In the genomic region with DNA sequence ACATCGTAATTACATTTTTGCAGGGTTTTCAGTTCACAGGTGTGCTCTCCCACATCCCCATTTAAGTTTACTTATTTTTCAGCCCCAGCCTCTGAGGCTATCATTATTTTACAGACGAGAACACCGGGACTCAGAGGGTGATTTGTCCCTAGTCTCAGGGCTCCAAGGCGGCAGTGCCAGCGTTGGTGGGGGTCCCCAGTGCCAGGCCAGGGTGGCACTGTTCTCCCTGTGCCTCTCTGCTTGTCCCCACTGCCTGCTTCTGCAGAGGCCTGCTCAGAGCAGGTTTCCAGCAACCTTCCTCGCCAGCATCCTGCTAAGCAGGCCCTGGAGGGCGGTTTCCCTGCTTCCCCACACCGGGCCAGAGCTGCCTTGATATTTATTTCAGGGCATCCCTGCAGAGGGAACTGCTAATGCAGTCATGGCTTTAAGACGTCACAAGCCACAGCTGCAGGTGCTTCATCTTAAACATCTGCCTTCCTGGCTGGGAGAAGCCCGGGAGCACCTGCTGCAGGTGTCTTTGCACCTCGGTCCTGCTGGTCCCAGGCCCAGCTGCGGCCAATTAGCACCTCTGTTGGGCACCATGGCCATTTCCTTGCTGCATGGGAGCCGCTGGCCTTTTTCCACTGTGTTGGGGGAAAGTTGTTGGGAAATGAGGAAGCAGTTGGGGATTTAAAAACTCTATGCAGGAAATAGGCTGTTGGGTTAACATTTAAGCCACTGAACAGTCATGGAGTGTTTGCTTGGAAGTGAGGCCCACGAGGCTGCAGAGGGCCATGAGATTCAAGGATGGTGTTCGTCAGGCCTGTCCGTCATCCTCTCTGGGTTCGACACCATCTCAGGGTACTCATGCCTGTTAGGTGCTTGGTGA, we compare ENCODE assay signal across 1 cellular context.
A peak's percentile ranks its signal among the peaks of the same experiment; 100 is the strongest.
TF ChIP-seq lines count a peak whose summit lies in the region.

No MANE protein-coding gene starts in this region.

TF ChIP-seq in HepG2, 621 proteins besides CTCF, POLR2A, EP300 and RAD21 (continues in another document):
- TF ChIP-seq TBX3 (IDR thresholded peaks at IDR 0.05; ENCODE audit: borderline replicate concordance), result no peak
- peak; percentile 71 for TF ChIP-seq ZNF770 (CRISPR knock-in tag; IDR thresholded peaks at IDR 0.05)
- TF ChIP-seq ZNF616 (CRISPR knock-in tag; IDR thresholded peaks at IDR 0.05; ENCODE audit: low read depth), result peak; percentile 17; the same call in 1 of the 2 replicates
- TF ChIP-seq MEIS2 (CRISPR knock-in tag; IDR thresholded peaks at IDR 0.05), result 0 out of 2 replicates have a peak, but pooled peaks have one; percentile 41
- TF ChIP-seq, protein P1, sequence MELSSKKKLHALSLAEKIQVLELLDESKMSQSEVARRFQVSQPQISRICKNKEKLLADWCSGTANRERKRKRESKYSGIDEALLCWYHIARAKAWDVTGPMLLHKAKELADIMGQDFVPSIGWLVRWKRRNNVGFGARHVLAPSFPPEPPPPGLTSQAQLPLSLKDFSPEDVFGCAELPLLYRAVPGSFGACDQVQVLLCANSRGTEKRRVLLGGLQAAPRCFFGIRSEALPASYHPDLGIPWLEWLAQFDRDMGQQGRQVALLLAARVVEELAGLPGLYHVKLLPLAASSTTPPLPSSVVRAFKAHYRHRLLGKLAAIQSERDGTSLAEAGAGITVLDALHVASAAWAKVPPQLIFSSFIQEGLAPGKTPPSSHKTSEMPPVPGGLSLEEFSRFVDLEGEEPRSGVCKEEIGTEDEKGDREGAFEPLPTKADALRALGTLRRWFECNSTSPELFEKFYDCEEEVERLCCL (CRISPR knock-in tag; IDR thresholded peaks at IDR 0.05; ENCODE audit: borderline replicate concordance), result no peak
- TF ChIP-seq SP2 (CRISPR knock-in tag; IDR thresholded peaks at IDR 0.05), result no peak
- 0 out of 2 replicates have a peak, but pooled peaks have one; percentile 21 for TF ChIP-seq SOX5 (CRISPR knock-in tag; IDR thresholded peaks at IDR 0.05; ENCODE audit: borderline replicate concordance)
- no peak for TF ChIP-seq SRF (IDR thresholded peaks at IDR 0.05; ENCODE audit: low read depth, low read length)
- TF ChIP-seq, protein P2, sequence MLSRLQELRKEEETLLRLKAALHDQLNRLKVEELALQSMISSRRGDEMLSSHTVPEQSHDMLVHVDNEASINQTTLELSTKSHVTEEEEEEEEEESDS (CRISPR knock-in tag; IDR thresholded peaks at IDR 0.05; ENCODE audit: borderline replicate concordance), result no peak
- no peak for TF ChIP-seq ZNF576 (CRISPR knock-in tag; IDR thresholded peaks at IDR 0.05)
- TF ChIP-seq YY1 (IDR thresholded peaks at IDR 0.05; ENCODE audit: insufficient read depth, insufficient replicate concordance, low read depth, low read length), result peak; percentile 56
- no peak for TF ChIP-seq ZNF317 (CRISPR knock-in tag; IDR thresholded peaks at IDR 0.05)
- TF ChIP-seq ZNF850 (CRISPR knock-in tag; conservative IDR thresholded peaks at IDR 0.05), result no peak
- TF ChIP-seq RXRB (CRISPR knock-in tag; IDR thresholded peaks at IDR 0.05; ENCODE audit: borderline replicate concordance), result peak; percentile 76
- TF ChIP-seq, protein P3, sequence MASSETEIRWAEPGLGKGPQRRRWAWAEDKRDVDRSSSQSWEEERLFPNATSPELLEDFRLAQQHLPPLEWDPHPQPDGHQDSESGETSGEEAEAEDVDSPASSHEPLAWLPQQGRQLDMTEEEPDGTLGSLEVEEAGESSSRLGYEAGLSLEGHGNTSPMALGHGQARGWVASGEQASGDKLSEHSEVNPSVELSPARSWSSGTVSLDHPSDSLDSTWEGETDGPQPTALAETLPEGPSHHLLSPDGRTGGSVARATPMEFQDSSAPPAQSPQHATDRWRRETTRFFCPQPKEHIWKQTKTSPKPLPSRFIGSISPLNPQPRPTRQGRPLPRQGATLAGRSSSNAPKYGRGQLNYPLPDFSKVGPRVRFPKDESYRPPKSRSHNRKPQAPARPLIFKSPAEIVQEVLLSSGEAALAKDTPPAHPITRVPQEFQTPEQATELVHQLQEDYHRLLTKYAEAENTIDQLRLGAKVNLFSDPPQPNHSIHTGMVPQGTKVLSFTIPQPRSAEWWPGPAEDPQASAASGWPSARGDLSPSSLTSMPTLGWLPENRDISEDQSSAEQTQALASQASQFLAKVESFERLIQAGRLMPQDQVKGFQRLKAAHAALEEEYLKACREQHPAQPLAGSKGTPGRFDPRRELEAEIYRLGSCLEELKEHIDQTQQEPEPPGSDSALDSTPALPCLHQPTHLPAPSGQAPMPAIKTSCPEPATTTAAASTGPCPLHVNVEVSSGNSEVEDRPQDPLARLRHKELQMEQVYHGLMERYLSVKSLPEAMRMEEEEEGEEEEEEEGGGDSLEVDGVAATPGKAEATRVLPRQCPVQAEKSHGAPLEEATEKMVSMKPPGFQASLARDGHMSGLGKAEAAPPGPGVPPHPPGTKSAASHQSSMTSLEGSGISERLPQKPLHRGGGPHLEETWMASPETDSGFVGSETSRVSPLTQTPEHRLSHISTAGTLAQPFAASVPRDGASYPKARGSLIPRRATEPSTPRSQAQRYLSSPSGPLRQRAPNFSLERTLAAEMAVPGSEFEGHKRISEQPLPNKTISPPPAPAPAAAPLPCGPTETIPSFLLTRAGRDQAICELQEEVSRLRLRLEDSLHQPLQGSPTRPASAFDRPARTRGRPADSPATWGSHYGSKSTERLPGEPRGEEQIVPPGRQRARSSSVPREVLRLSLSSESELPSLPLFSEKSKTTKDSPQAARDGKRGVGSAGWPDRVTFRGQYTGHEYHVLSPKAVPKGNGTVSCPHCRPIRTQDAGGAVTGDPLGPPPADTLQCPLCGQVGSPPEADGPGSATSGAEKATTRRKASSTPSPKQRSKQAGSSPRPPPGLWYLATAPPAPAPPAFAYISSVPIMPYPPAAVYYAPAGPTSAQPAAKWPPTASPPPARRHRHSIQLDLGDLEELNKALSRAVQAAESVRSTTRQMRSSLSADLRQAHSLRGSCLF (CRISPR knock-in tag; IDR thresholded peaks at IDR 0.05; ENCODE audit: borderline replicate concordance), result no peak
- TF ChIP-seq ZNF256 (CRISPR knock-in tag; conservative IDR thresholded peaks at IDR 0.05), result no peak
- 0 out of 2 replicates have a peak, but pooled peaks have one; percentile 54 for TF ChIP-seq HNRNPL (IDR thresholded peaks at IDR 0.05; ENCODE audit: low read depth, low read length)
- TF ChIP-seq, protein P4, sequence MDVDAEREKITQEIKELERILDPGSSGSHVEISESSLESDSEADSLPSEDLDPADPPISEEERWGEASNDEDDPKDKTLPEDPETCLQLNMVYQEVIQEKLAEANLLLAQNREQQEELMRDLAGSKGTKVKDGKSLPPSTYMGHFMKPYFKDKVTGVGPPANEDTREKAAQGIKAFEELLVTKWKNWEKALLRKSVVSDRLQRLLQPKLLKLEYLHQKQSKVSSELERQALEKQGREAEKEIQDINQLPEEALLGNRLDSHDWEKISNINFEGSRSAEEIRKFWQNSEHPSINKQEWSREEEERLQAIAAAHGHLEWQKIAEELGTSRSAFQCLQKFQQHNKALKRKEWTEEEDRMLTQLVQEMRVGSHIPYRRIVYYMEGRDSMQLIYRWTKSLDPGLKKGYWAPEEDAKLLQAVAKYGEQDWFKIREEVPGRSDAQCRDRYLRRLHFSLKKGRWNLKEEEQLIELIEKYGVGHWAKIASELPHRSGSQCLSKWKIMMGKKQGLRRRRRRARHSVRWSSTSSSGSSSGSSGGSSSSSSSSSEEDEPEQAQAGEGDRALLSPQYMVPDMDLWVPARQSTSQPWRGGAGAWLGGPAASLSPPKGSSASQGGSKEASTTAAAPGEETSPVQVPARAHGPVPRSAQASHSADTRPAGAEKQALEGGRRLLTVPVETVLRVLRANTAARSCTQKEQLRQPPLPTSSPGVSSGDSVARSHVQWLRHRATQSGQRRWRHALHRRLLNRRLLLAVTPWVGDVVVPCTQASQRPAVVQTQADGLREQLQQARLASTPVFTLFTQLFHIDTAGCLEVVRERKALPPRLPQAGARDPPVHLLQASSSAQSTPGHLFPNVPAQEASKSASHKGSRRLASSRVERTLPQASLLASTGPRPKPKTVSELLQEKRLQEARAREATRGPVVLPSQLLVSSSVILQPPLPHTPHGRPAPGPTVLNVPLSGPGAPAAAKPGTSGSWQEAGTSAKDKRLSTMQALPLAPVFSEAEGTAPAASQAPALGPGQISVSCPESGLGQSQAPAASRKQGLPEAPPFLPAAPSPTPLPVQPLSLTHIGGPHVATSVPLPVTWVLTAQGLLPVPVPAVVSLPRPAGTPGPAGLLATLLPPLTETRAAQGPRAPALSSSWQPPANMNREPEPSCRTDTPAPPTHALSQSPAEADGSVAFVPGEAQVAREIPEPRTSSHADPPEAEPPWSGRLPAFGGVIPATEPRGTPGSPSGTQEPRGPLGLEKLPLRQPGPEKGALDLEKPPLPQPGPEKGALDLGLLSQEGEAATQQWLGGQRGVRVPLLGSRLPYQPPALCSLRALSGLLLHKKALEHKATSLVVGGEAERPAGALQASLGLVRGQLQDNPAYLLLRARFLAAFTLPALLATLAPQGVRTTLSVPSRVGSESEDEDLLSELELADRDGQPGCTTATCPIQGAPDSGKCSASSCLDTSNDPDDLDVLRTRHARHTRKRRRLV (CRISPR knock-in tag; IDR thresholded peaks at IDR 0.05), result no peak
- TF ChIP-seq CCDC6 (CRISPR knock-in tag; IDR thresholded peaks at IDR 0.05), result no peak
- no peak for TF ChIP-seq HDAC6 (IDR thresholded peaks at IDR 0.05; ENCODE audit: low read depth, low read length)
- peak; percentile 80; the same call in 1 of the 2 replicates for TF ChIP-seq ZNF431 (CRISPR knock-in tag; IDR thresholded peaks at IDR 0.05; ENCODE audit: borderline replicate concordance, low read depth)
- TF ChIP-seq RFXAP (CRISPR knock-in tag; IDR thresholded peaks at IDR 0.05; ENCODE audit: borderline replicate concordance), result 0 out of 2 replicates have a peak, but pooled peaks have one; percentile 69
- no peak; the same call in 1 of the 2 replicates for TF ChIP-seq CAMTA2 (CRISPR knock-in tag; IDR thresholded peaks at IDR 0.05; ENCODE audit: borderline replicate concordance)
- no peak for TF ChIP-seq DBP (CRISPR knock-in tag; IDR thresholded peaks at IDR 0.05; ENCODE audit: not compliant biosample characterization)
- no peak for TF ChIP-seq HOXA7 (CRISPR knock-in tag; IDR thresholded peaks at IDR 0.05)
- TF ChIP-seq SMAD1 (CRISPR knock-in tag; IDR thresholded peaks at IDR 0.05; ENCODE audit: borderline replicate concordance, low read depth), result no peak
- no peak for TF ChIP-seq MBD4 (IDR thresholded peaks at IDR 0.05; ENCODE audit: borderline replicate concordance, low read length)
- peak; percentile 71 for TF ChIP-seq MED1 (CRISPR knock-in tag; IDR thresholded peaks at IDR 0.05)
- peak; percentile 79 for TF ChIP-seq PHF21A (CRISPR knock-in tag; IDR thresholded peaks at IDR 0.05)
- TF ChIP-seq ZNF331 (CRISPR knock-in tag; IDR thresholded peaks at IDR 0.05), result no peak; the same call in 1 of the 2 replicates
- peak; percentile 74 for TF ChIP-seq CEBPG (CRISPR knock-in tag; IDR thresholded peaks at IDR 0.05)
- TF ChIP-seq GTF2F1 (IDR thresholded peaks at IDR 0.05; ENCODE audit: low read length), result no peak
- TF ChIP-seq MXI1 (IDR thresholded peaks at IDR 0.05; ENCODE audit: borderline replicate concordance, low read depth, low read length), result peak; percentile 36; the same call in 1 of the 3 replicates
- TF ChIP-seq ZNF589 (CRISPR knock-in tag; conservative IDR thresholded peaks at IDR 0.05), result no peak
- peak; percentile 48 for TF ChIP-seq ASH2L (IDR thresholded peaks at IDR 0.05; ENCODE audit: insufficient read length, low read depth, low read length)
- TF ChIP-seq HNF1A (IDR thresholded peaks at IDR 0.05; ENCODE audit: low read depth), result peak; percentile 47; the same call in 1 of the 2 replicates
- peak; percentile 84; the same call in 1 of the 2 replicates for TF ChIP-seq HNF1A (CRISPR knock-in tag; IDR thresholded peaks at IDR 0.05; ENCODE audit: borderline replicate concordance)
